Comparison of ENCODE assay signal across 23 cellular contexts in the genomic region with DNA sequence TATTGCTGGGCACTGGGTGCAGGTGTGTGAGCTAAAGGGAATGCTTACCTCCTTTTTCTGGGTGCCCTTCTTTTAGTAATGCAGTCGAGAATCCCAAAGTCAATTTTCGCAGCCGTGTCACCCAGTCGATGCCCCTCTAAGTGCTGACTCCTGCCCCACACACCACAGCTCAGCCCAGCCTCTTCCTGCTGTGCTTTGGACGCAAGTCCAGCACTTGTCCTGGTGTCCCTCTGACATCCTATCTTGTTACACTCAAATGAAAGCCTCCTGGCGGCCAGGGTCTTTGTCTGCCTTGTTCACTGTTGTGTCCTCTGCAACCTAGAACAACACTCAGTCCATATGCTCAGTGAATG. TPM values are rescaled to one million over a fixed set of nuclear protein-coding genes. Genes with fewer than 3 reads are reported as not detected.
DNase-seq lines count a peak whose midpoint lies in the region; ATAC-seq, FAIRE-seq and TF ChIP-seq lines count a peak whose summit lies in the region.
"Had no signal": no experiment of that assay in that cellular context is flagged by ENCODE, and none has a peak within 500 bp of the region (broad histone marks: within the 10 kb centered on the region; RNA-seq: fewer than 3 reads in every experiment).

No MANE protein-coding gene starts in this region.

- H3K4me3 Mint-ChIP-seq in activated CD4-positive, alpha-beta memory T cell treated with anti-CD3 and anti-CD28 coated beads for 36 hours = no peak overlapping the region
- no peak overlapping the region for H3K4me3 Mint-ChIP-seq in activated CD4-positive, alpha-beta memory T cell treated with anti-CD3 and anti-CD28 coated beads, Interleukin-2, amount 10 ng/mL, durations not matched to agents 7 days and 5 days
- H3K4me3 Mint-ChIP-seq in neural progenitor cell = peak overlapping the region; percentile 23
- H3K4me3 Mint-ChIP-seq: activated T-cell treated with anti-CD3 and anti-CD28 coated beads, Interleukin-2, amount 50 U/mL, for 4 hours; GM23338 had no signal

- H3K4me1 ChIP-seq in OCI-LY3 (ENCODE audit: low read length) (peaks cover 28% of the 10 kb centered on the region), GM12878 (ENCODE audit: control insufficient read depth, insufficient read depth, low read length) (peaks cover 12% of the 10 kb centered on the region), neural progenitor cell (peaks cover 8% of the 10 kb centered on the region)
- H3K4me1 ChIP-seq: breast epithelium, right atrium auricular region had no signal

- no peak for TF ChIP-seq RAD21 in GM12878 (IDR thresholded peaks at IDR 0.05; ENCODE audit: insufficient read depth, low read depth, low read length)

- POLR2A ChIA-PET in activated CD4-positive, alpha-beta memory T cell treated with anti-CD3 and anti-CD28 coated beads for 36 hours (lab: Charles Lee) = interaction anchor here (1.5 kb wide), 1 partner anchor 22 kb away, joined by 7 read pairs; no protein-coding TSS in a partner anchor
- POLR2A ChIA-PET in activated CD4-positive, alpha-beta memory T cell treated with anti-CD3 and anti-CD28 coated beads, Interleukin-2, amount 10 ng/mL, durations not matched to agents 7 days and 5 days (lab: Charles Lee) = interaction anchor here (1.0 to 1.5 kb wide), 6 partner anchors 15 to 56 kb away, joined by 3 to 6 read pairs (median 3); no protein-coding TSS in a partner anchor
- POLR2A ChIA-PET in GM12878 (lab: Charles Lee) = interaction anchor here (0.8 to 1.5 kb wide), 8 partner anchors 10 to 869 kb away, joined by 3 to 11 read pairs (median 3); no protein-coding TSS in a partner anchor

- peak overlapping the region; percentile 72 for H3K27ac ChIP-seq in OCI-LY3 (ENCODE audit: low read length)
- H3K27ac ChIP-seq in GM12878 (ENCODE audit: control insufficient read depth, insufficient read depth) = no peak overlapping the region
- H3K27ac ChIP-seq in neural progenitor cell = no peak overlapping the region
- H3K27ac ChIP-seq: BLaER1, breast epithelium, coronary artery, HL-60, right atrium auricular region had no signal

- H3K4me2 ChIP-seq in OCI-LY3 (ENCODE audit: low read length) = peak overlapping the region; percentile 50
- no peak overlapping the region for H3K4me2 ChIP-seq in GM12878 (ENCODE audit: control insufficient read depth, insufficient read depth)
- no peak overlapping the region for H3K4me2 ChIP-seq in neural progenitor cell
- H3K4me2 ChIP-seq: BLaER1, GM23338 had no signal

- BruUV-seq in GM12878 (replicated peaks; lab: Mats Ljungman, UMichigan) = no TSS peak

- H3K9me3 Mint-ChIP-seq in activated CD4-positive, alpha-beta memory T cell treated with anti-CD3 and anti-CD28 coated beads for 36 hours = no peaks in the 10 kb centered on the region
- no peaks in the 10 kb centered on the region for H3K9me3 Mint-ChIP-seq in activated CD4-positive, alpha-beta memory T cell treated with anti-CD3 and anti-CD28 coated beads, Interleukin-2, amount 10 ng/mL, durations not matched to agents 7 days and 5 days
- no peaks in the 10 kb centered on the region for H3K9me3 Mint-ChIP-seq in neural progenitor cell
- H3K9me3 Mint-ChIP-seq: activated T-cell treated with anti-CD3 and anti-CD28 coated beads, Interleukin-2, amount 50 U/mL, for 4 hours; GM23338 had no signal

- H3K9me3 ChIP-seq in OCI-LY3 (ENCODE audit: insufficient read depth, low read length) (0 out of 2 replicates have a peak, but pooled peaks cover 5% of the 10 kb centered on the region), GM12878 (replicated peaks; ENCODE audit: control insufficient read depth, insufficient read depth, low read length) (peaks cover 5% of the 10 kb centered on the region; the same call in 1 of the 3 replicates), neural progenitor cell (ENCODE audit: low read depth) (no peaks in the 10 kb centered on the region)
- H3K9me3 ChIP-seq: BLaER1 had no signal

- H3K36me3 ChIP-seq in OCI-LY3 (replicated peaks; ENCODE audit: low read depth, low read length) = peaks cover 5% of the 10 kb centered on the region
- H3K36me3 ChIP-seq in GM12878 (ENCODE audit: control insufficient read depth in 2 of 2, insufficient read depth in 2 of 2, low read length in 1 of 2) = no peaks in the 10 kb centered on the region
- no peaks in the 10 kb centered on the region for H3K36me3 ChIP-seq in neural progenitor cell
- H3K36me3 ChIP-seq: BLaER1, breast epithelium, right atrium auricular region had no signal

- no peak for TF ChIP-seq EP300 in GM12878 (IDR thresholded peaks at IDR 0.05; ENCODE audit: borderline replicate concordance in 1 of 2, control insufficient read depth in 1 of 2, low read depth in 2 of 2, low read length in 2 of 2)

- RAD21 ChIA-PET in GM12878 (lab: Charles Lee; ENCODE audit: unreplicated experiment) = interaction anchor here (0.9 to 2.1 kb wide), 13 partner anchors 9 to 62 kb away, joined by 3 to 11 read pairs (median 4); no protein-coding TSS in a partner anchor

- in situ Hi-C loops in GM12878 (cut with MboI) = no loop called here

- FAIRE-seq in GM12878 (lab: Jason Lieb, UNC) = no peak

- CTCF ChIA-PET in activated CD4-positive, alpha-beta memory T cell treated with anti-CD3 and anti-CD28 coated beads for 36 hours (lab: Charles Lee) = interaction anchor here (1.0 to 1.6 kb wide), 5 partner anchors 9 to 141 kb away, joined by 4 to 6 read pairs (median 5); no protein-coding TSS in a partner anchor
- CTCF ChIA-PET in activated CD4-positive, alpha-beta memory T cell treated with anti-CD3 and anti-CD28 coated beads, Interleukin-2, amount 10 ng/mL, durations not matched to agents 7 days and 5 days (lab: Charles Lee) = interaction anchor here (0.8 to 2.5 kb wide), 5 partner anchors 24 to 54 kb away, joined by 3 to 7 read pairs (median 4); no protein-coding TSS in a partner anchor
- CTCF ChIA-PET in GM12878 (lab: Yijun Ruan, JAX) = interaction anchor here (1.0 to 2.8 kb wide), 6 partner anchors 15 to 141 kb away, joined by 3 to 12 read pairs (median 4); no protein-coding TSS in a partner anchor

- H3K4me1 Mint-ChIP-seq in activated CD4-positive, alpha-beta memory T cell treated with anti-CD3 and anti-CD28 coated beads for 36 hours (ENCODE audit: low read depth) = peaks cover 86% of the 10 kb centered on the region
- peaks cover 92% of the 10 kb centered on the region for H3K4me1 Mint-ChIP-seq in activated CD4-positive, alpha-beta memory T cell treated with anti-CD3 and anti-CD28 coated beads, Interleukin-2, amount 10 ng/mL, durations not matched to agents 7 days and 5 days
- peaks cover 28% of the 10 kb centered on the region for H3K4me1 Mint-ChIP-seq in neural progenitor cell

- H3K27me3 ChIP-seq in OCI-LY3 (ENCODE audit: low read depth, low read length) (peaks cover 9% of the 10 kb centered on the region; the same call in 1 of the 2 replicates), GM12878 (replicated peaks in 1 of 2; ENCODE audit: control insufficient read depth in 2 of 2, insufficient read depth in 2 of 2, low read length in 1 of 2) (no peaks in the 10 kb centered on the region), neural progenitor cell (no peaks in the 10 kb centered on the region)
- H3K27me3 ChIP-seq: BLaER1, breast epithelium, right atrium auricular region had no signal

- SMC1A ChIA-PET in GM12878 (lab: Charles Lee; ENCODE audit: uncharacterized antibody, unreplicated experiment) = interaction anchor here (0.9 to 4.6 kb wide), 10 partner anchors 8 to 164 kb away, joined by 3 to 28 read pairs (median 4); partner anchors contain the start of gene RUNX3

- no peak; the same call in 2 of the 3 replicates for ATAC-seq in GM12878
- ATAC-seq: GM23338 had no signal

- no peak overlapping the region for H2AFZ ChIP-seq in OCI-LY3 (ENCODE audit: low read depth, low read length)
- H2AFZ ChIP-seq in GM12878 (ENCODE audit: control insufficient read depth, low read depth, low read length) = peak overlapping the region; percentile 56
- no peak overlapping the region for H2AFZ ChIP-seq in neural progenitor cell (replicated peaks)
- H2AFZ ChIP-seq: GM23338 had no signal

- H3F3A ChIP-seq in neural progenitor cell (ENCODE audit: low read depth) = peaks cover 10% of the 10 kb centered on the region

- H3K27me3 Mint-ChIP-seq in activated CD4-positive, alpha-beta memory T cell treated with anti-CD3 and anti-CD28 coated beads for 36 hours = no peaks in the 10 kb centered on the region
- H3K27me3 Mint-ChIP-seq in activated CD4-positive, alpha-beta memory T cell treated with anti-CD3 and anti-CD28 coated beads, Interleukin-2, amount 10 ng/mL, durations not matched to agents 7 days and 5 days = peaks cover 12% of the 10 kb centered on the region
- peaks cover 17% of the 10 kb centered on the region for H3K27me3 Mint-ChIP-seq in neural progenitor cell (ENCODE audit: insufficient read depth, low read depth)

- H3K27ac Mint-ChIP-seq in activated CD4-positive, alpha-beta memory T cell treated with anti-CD3 and anti-CD28 coated beads for 36 hours = peak overlapping the region; percentile 26
- H3K27ac Mint-ChIP-seq in activated CD4-positive, alpha-beta memory T cell treated with anti-CD3 and anti-CD28 coated beads, Interleukin-2, amount 10 ng/mL, durations not matched to agents 7 days and 5 days = no peak overlapping the region
- peak overlapping the region; percentile 90 for H3K27ac Mint-ChIP-seq in neural progenitor cell
- H3K27ac Mint-ChIP-seq: GM23338 had no signal

- H3K9ac ChIP-seq in OCI-LY3 (ENCODE audit: low read length) (no peak overlapping the region), GM12878 (ENCODE audit: control insufficient read depth, insufficient read depth, low read length) (no peak overlapping the region), neural progenitor cell (no peak overlapping the region)
- H3K9ac ChIP-seq: BLaER1 had no signal

- intact Hi-C loops in activated CD4-positive, alpha-beta memory T cell treated with anti-CD3 and anti-CD28 coated beads for 36 hours (cut with micrococcal nuclease) = no loop called here
- intact Hi-C loops in GM12878 (cut with micrococcal nuclease; ENCODE audit: unreplicated experiment) = no loop called here

- H4K20me1 ChIP-seq in OCI-LY3 (ENCODE audit: insufficient read depth, low read length) = no peaks in the 10 kb centered on the region
- no peaks in the 10 kb centered on the region for H4K20me1 ChIP-seq in GM12878 (ENCODE audit: control insufficient read depth, insufficient read depth)
- H4K20me1 ChIP-seq in neural progenitor cell (ENCODE audit: low read depth) = no peaks in the 10 kb centered on the region
- H4K20me1 ChIP-seq: BLaER1 had no signal

- peaks cover 1% of the 10 kb centered on the region for H3K36me3 Mint-ChIP-seq in activated CD4-positive, alpha-beta memory T cell treated with anti-CD3 and anti-CD28 coated beads for 36 hours
- no peaks in the 10 kb centered on the region for H3K36me3 Mint-ChIP-seq in activated CD4-positive, alpha-beta memory T cell treated with anti-CD3 and anti-CD28 coated beads, Interleukin-2, amount 10 ng/mL, durations not matched to agents 7 days and 5 days (ENCODE audit: low read depth)
- H3K36me3 Mint-ChIP-seq in neural progenitor cell = no peaks in the 10 kb centered on the region

- no peaks in the 10 kb centered on the region for H3K79me2 ChIP-seq in OCI-LY3 (ENCODE audit: low read length)
- no peaks in the 10 kb centered on the region for H3K79me2 ChIP-seq in GM12878 (ENCODE audit: control insufficient read depth, insufficient read depth, low read length)
- no peaks in the 10 kb centered on the region for H3K79me2 ChIP-seq in neural progenitor cell (ENCODE audit: low read depth)

- H3K4me3 ChIP-seq in OCI-LY3 (ENCODE audit: low read length) = no peak overlapping the region
- no peak overlapping the region for H3K4me3 ChIP-seq in GM12878
- H3K4me3 ChIP-seq in neural progenitor cell = no peak overlapping the region
- H3K4me3 ChIP-seq: BLaER1, breast epithelium, coronary artery, GM23338, lung, right atrium auricular region had no signal

- no peak for TF ChIP-seq CTCF in OCI-LY3 (IDR thresholded peaks at IDR 0.05; ENCODE audit: low read depth, low read length)
- TF ChIP-seq CTCF in GM12878 (IDR thresholded peaks at IDR 0.05 in 2 of 3, conservative IDR thresholded peaks at IDR 0.05 in 1 of 3; ENCODE audit: control insufficient read depth in 2 of 3, extremely low read depth in 1 of 3, insufficient read depth in 1 of 3, low read depth in 3 of 3, low read length in 3 of 3) = no peak
- TF ChIP-seq CTCF in neural progenitor cell (IDR thresholded peaks at IDR 0.05) = no peak

- WGBS in GM12878 (ENCODE audit: insufficient coverage, insufficient replicate concordance, low lambda C conversion rate, missing lambda C conversion rate) = 70% methylated on average over 6 of the region's 6 CpGs

- TF ChIP-seq POLR2A in GM12878 (IDR thresholded peaks at IDR 0.05; ENCODE audit: low read depth, low read length) = no peak

- no peak for DNase-seq in activated CD4-positive, alpha-beta memory T cell treated with anti-CD3 and anti-CD28 coated beads for 36 hours
- DNase-seq in activated CD4-positive, alpha-beta memory T cell treated with anti-CD3 and anti-CD28 coated beads, Interleukin-2, amount 10 ng/mL, durations not matched to agents 7 days and 5 days = no peak
- DNase-seq in GM12878 (ENCODE audit: low read depth, low spot score) (no peak), neural progenitor cell (ENCODE audit: low spot score) (no peak), middle frontal gyrus (ENCODE audit: extremely low spot score, low spot score) (no peak), NCI-H526 treated with DMSO at 0.1 percent for 48 hours (lab: John Stamatoyannopoulos, UW) (no peak), germinal center (ENCODE audit: low spot score) (no peak)
- DNase-seq: activated T-cell treated with anti-CD3 and anti-CD28 coated beads, Interleukin-2, amount 50 U/mL, for 4 hours; amniotic stem cell; EL; kidney glomerular epithelial cell; NCI-H2081 treated with DMSO at 0.1 percent for 48 hours; SIG-M5; stimulated activated CD4-positive, alpha-beta T cell treated with anti-CD3 and anti-CD28 coated beads, Interleukin-12 subunit alpha, Interleukin-12 subunit beta, amount 100 ng/mL, for 4 hours had no signal

RNA-seq across cellular contexts. Expression of gene RUNX3, which starts 58.5 kb away (rescaled TPM):
- 100 to 1,000 TPM; 153 to 155 TPM for total RNA-seq in activated CD4-positive, alpha-beta memory T cell treated with anti-CD3 and anti-CD28 coated beads for 36 hours
- total RNA-seq in activated CD4-positive, alpha-beta memory T cell treated with anti-CD3 and anti-CD28 coated beads, Interleukin-2, amount 10 ng/mL, durations not matched to agents 7 days and 5 days = 100 to 1,000 TPM; 177 to 183 TPM
- 101 and 106 TPM in 2 replicates for total RNA-seq in GM12878 (2013; cell fraction: nucleolus; rRNA removed)
- total RNA-seq in GM12878 (2014; rRNA removed) (25.8 and 33.5 TPM in 2 replicates), GM12878 (2014; rRNA removed; fragmentation: Illumina TruSeq; extraction: Trizol) (18.4 and 19.0 TPM in 2 replicates), GM12878 (2021) (148 and 151 TPM in 2 replicates), neural progenitor cell (ENCODE audit: low replicate concordance) (0.09 TPM in 1 of 2 replicates, not detected in the other)
- polyA plus RNA-seq in GM12878 (2011; ENCODE audit: low read depth) = 44.1 TPM
- polyA plus RNA-seq in GM12878 (2011; rRNA removed) (15.0 and 25.8 TPM in 2 replicates), GM12878 (2014; fragmentation: Illumina TruSeq; extraction: Trizol) (48.8 and 61.7 TPM in 2 replicates), GM12878 (2014; fragmentation: Nextera tagmentation; extraction: Ambion mirVana) (10 to 100 TPM; 21.6 to 26.3 TPM), GM12878 (2014; rRNA removed) (64.7 and 79.6 TPM in 2 replicates), GM12878 (2016; fragmentation: Nextera tagmentation; extraction: Ambion mirVana) (10 to 100 TPM; 29.3 to 34.0 TPM)
- polyA plus RNA-seq in GM12878 (2011; cell fraction: cytosol; rRNA removed) = 45.6 and 51.9 TPM in 2 replicates
- 72.8 and 112 TPM in 2 replicates for polyA plus RNA-seq in GM12878 (2011; cell fraction: nucleus; rRNA removed)
- polyA plus RNA-seq in GM12878 (2012) = 91.6 and 104 TPM in 2 replicates
- 20.0 and 31.7 TPM in 2 replicates for polyA minus RNA-seq in GM12878 (2011; rRNA and poly(A)+ RNA removed)
- 30.6 and 47.6 TPM in 2 replicates for polyA minus RNA-seq in GM12878 (2011; cell fraction: cytosol; rRNA and poly(A)+ RNA removed)
- polyA minus RNA-seq in GM12878 (2011; cell fraction: nucleus; rRNA and poly(A)+ RNA removed) = 30.8 and 46.2 TPM in 2 replicates
- total RNA-seq: osteocyte had no signal

Comparison
In these comparisons a context has a peak if more than half of its experiments do, and no peak if none do; other contexts are left out.
1. RNA of gene RUNX3, which starts 58.5 kb away (total RNA-seq): 177 to 183 TPM in activated CD4-positive, alpha-beta memory T cell treated with anti-CD3 and anti-CD28 coated beads, Interleukin-2, amount 10 ng/mL, durations not matched to agents 7 days and 5 days, 153 to 155 TPM in activated CD4-positive, alpha-beta memory T cell treated with anti-CD3 and anti-CD28 coated beads for 36 hours and 18.4 to 151 TPM in GM12878; 0.09 TPM in neural progenitor cell; every median in the first group is over 10 times any median in the second.